In the genomic region with DNA sequence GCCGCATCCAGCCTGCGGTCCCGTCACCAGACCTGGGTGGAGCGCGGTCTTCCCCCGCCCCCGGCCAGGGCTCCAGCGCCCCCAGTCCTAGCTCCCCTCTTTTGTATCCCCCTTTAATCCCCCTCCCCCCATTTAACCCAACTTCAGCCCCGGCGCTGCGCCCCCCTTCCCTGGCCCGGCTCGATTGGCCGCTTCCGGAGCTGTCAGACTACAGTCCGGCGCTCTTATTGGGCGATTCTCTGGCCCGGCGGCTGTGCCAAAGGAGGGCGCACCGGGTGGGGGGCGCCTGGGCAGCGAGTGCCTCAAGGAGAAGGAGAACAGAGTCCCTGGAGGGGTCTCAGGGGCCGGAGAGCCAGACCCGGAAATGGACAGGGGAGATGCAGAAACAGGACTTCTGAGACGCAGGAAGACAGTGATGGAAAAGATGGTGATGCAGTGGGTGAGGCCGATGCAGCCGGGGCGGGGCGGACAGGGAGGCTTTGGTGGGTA, we compare ENCODE assay signal across 9 cellular contexts. TPM values are rescaled to one million over a fixed set of nuclear protein-coding genes. Genes with fewer than 3 reads are reported as not detected.
DNase-seq lines count a peak whose midpoint lies in the region; ATAC-seq and TF ChIP-seq lines count a peak whose summit lies in the region.
"Had no signal": no experiment of that assay in that cellular context is flagged by ENCODE, and none has a peak within 500 bp of the region (broad histone marks: within the 10 kb centered on the region; RNA-seq: fewer than 3 reads in every experiment).

No MANE protein-coding gene starts in this region.

- H3K9me3 ChIP-seq in prostate gland: no peaks in the 10 kb centered on the region

- H3K36me3 Mint-ChIP-seq in activated B cell treated with CpG ODN at 0.5 μM for 24 hours (ENCODE audit: low read depth): no peaks in the 10 kb centered on the region

- no peaks in the 10 kb centered on the region for H3K9me3 Mint-ChIP-seq in activated B cell treated with CpG ODN at 0.5 μM for 24 hours

- H3K36me3 ChIP-seq in prostate gland: no peaks in the 10 kb centered on the region

- 2% methylated on average over 27 of the region's 31 CpGs for WGBS in prostate gland

- peaks cover 46% of the 10 kb centered on the region for H3K27me3 Mint-ChIP-seq in activated B cell treated with CpG ODN at 0.5 μM for 24 hours

- DNase-seq in DMS114 treated with DMSO at 0.1 percent for 48 hours (lab: John Stamatoyannopoulos, UW; ENCODE audit: unreplicated experiment) (peak; percentile 54), activated B cell treated with CpG ODN at 0.5 μM for 24 hours (no peak), left ventricle myocardium superior (peak; percentile 67), prostate gland (ENCODE audit: low spot score) (no peak), NCI-H1694 (lab: John Stamatoyannopoulos, UW) (no peak), dermis blood vessel endothelial cell (no peak)
- no peak for DNase-seq in stimulated activated CD4-positive, alpha-beta T cell treated with anti-CD3 and anti-CD28 coated beads, Interleukin-15, amount 100 ng/mL, for 24 hours

- H3K27me3 ChIP-seq in prostate gland (replicated peaks; ENCODE audit: insufficient read depth): no peaks in the 10 kb centered on the region

- no peaks in the 10 kb centered on the region for H3K4me1 ChIP-seq in prostate gland (replicated peaks)

- peak overlapping the region; percentile 75 to 80 for H3K27ac ChIP-seq in prostate gland
- H3K27ac ChIP-seq: HL-60 had no signal

- POLR2A ChIA-PET in activated B cell treated with CpG ODN at 0.5 μM for 24 hours (lab: Charles Lee): interaction anchor here (0.7 kb wide), 1 partner anchor 135 kb away, joined by 4 read pairs; no protein-coding TSS in a partner anchor

- ATAC-seq in activated B cell treated with CpG ODN at 0.5 μM for 24 hours (ENCODE audit: low read depth) (no peak), left ventricle myocardium superior (peak; percentile 11), HG03521 (IDR thresholded peaks at IDR 0.05; ENCODE audit: unreplicated experiment) (no peak)

- CTCF ChIA-PET in activated B cell treated with CpG ODN at 0.5 μM for 24 hours (lab: Charles Lee): no interaction called here

- intact Hi-C loops in activated B cell treated with CpG ODN at 0.5 μM for 24 hours (cut with micrococcal nuclease) (loop anchor here (5.0 kb wide), 2 partner anchors 37 to 107 kb away; no protein-coding TSS in a partner anchor), left ventricle myocardium superior (cut with micrococcal nuclease) (loop anchor here (10.0 kb wide), 2 partner anchors 75 to 105 kb away; no protein-coding TSS in a partner anchor), prostate gland (cut with DNase I) (loop anchor here (5.0 kb wide), 4 partner anchors 37 to 118 kb away; no protein-coding TSS in a partner anchor)

- TF ChIP-seq CTCF in activated B cell treated with CpG ODN at 0.5 μM for 24 hours (IDR thresholded peaks at IDR 0.05) (no peak), prostate gland (IDR thresholded peaks at IDR 0.05) (no peak)

- peak overlapping the region; percentile 53 to 55 for H3K4me3 ChIP-seq in prostate gland

- H3K4me3 Mint-ChIP-seq in activated B cell treated with CpG ODN at 0.5 μM for 24 hours: peak overlapping the region; percentile 44

- peaks cover 7% of the 10 kb centered on the region for H3K4me1 Mint-ChIP-seq in activated B cell treated with CpG ODN at 0.5 μM for 24 hours

- TF ChIP-seq POLR2A in prostate gland (IDR thresholded peaks at IDR 0.05): no peak

- no peak overlapping the region for H3K27ac Mint-ChIP-seq in activated B cell treated with CpG ODN at 0.5 μM for 24 hours

RNA-seq across cellular contexts. Expression of a gene that starts 1.1 kb away (rescaled TPM):
- total RNA-seq in activated B cell treated with CpG ODN at 0.5 μM for 24 hours (not detected in 2 replicates), left ventricle myocardium superior (273 TPM), prostate gland (10 to 100 TPM; 12.9 to 69.6 TPM), dermis blood vessel endothelial cell (0.17 and 1.3 TPM in 2 replicates)

Comparison
In these comparisons a context has a peak if more than half of its experiments do, and no peak if none do; other contexts are left out.
1. DNase-seq: peak in DMS114 treated with DMSO at 0.1 percent for 48 hours (single experiment) and left ventricle myocardium superior (single experiment); none in activated B cell treated with CpG ODN at 0.5 μM for 24 hours (single experiment), prostate gland (single experiment), NCI-H1694 (single experiment), dermis blood vessel endothelial cell (single experiment) and stimulated activated CD4-positive, alpha-beta T cell treated with anti-CD3 and anti-CD28 coated beads, Interleukin-15, amount 100 ng/mL, for 24 hours (single experiment).